In the genomic region with DNA sequence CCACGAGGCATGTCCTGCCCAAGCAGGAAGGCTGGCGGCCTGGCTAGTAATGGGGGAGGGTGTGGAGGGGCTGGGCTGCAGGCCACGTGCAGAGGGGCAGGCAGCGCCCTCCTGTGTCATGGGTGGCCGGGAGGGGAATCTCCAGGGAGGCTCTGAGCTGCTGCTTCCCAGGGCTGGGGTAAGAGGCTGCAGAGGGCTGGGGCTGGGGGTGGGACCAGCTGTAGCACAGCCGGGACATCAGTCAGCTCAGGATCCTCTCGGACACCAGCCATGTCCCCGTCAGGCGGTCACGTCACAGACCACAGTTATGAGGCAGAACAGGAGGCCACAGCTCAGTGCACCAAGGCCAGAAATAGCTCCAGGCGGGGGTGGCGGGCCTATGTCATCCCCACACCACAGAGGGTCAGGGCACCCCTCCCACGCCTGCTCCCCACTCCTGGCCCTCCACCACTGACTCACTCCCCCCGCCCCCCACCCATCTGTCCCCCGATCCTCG, we compare ENCODE assay signal across 1 cellular context.
A peak's percentile ranks its signal among the peaks of the same experiment; 100 is the strongest.
TF ChIP-seq lines count a peak whose summit lies in the region.

No MANE protein-coding gene starts in this region.

TF ChIP-seq in GM12878, 131 proteins besides CTCF, POLR2A, EP300 and RAD21 (continued from another document and continues in another):
- TF ChIP-seq, protein P1, sequence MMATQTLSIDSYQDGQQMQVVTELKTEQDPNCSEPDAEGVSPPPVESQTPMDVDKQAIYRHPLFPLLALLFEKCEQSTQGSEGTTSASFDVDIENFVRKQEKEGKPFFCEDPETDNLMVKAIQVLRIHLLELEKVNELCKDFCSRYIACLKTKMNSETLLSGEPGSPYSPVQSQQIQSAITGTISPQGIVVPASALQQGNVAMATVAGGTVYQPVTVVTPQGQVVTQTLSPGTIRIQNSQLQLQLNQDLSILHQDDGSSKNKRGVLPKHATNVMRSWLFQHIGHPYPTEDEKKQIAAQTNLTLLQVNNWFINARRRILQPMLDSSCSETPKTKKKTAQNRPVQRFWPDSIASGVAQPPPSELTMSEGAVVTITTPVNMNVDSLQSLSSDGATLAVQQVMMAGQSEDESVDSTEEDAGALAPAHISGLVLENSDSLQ (IDR thresholded peaks at IDR 0.05), result no peak; the same call in 1 of the 2 replicates
- TF ChIP-seq, protein P2, sequence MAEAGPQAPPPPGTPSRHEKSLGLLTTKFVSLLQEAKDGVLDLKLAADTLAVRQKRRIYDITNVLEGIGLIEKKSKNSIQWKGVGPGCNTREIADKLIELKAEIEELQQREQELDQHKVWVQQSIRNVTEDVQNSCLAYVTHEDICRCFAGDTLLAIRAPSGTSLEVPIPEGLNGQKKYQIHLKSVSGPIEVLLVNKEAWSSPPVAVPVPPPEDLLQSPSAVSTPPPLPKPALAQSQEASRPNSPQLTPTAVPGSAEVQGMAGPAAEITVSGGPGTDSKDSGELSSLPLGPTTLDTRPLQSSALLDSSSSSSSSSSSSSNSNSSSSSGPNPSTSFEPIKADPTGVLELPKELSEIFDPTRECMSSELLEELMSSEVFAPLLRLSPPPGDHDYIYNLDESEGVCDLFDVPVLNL (IDR thresholded peaks at IDR 0.05; ENCODE audit: low read depth, low read length), result no peak
- no peak for TF ChIP-seq SMAD1 (IDR thresholded peaks at IDR 0.05; ENCODE audit: low read depth, partially characterized antibody)
- peak; percentile 33; the same call in 1 of the 2 replicates for TF ChIP-seq MTA3 (IDR thresholded peaks at IDR 0.05; ENCODE audit: borderline replicate concordance, low read length)
- TF ChIP-seq, protein P3, sequence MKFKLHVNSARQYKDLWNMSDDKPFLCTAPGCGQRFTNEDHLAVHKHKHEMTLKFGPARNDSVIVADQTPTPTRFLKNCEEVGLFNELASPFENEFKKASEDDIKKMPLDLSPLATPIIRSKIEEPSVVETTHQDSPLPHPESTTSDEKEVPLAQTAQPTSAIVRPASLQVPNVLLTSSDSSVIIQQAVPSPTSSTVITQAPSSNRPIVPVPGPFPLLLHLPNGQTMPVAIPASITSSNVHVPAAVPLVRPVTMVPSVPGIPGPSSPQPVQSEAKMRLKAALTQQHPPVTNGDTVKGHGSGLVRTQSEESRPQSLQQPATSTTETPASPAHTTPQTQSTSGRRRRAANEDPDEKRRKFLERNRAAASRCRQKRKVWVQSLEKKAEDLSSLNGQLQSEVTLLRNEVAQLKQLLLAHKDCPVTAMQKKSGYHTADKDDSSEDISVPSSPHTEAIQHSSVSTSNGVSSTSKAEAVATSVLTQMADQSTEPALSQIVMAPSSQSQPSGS (IDR thresholded peaks at IDR 0.05; ENCODE audit: low read length), result no peak
- TF ChIP-seq SMC3 (IDR thresholded peaks at IDR 0.05; ENCODE audit: borderline replicate concordance, low read length), result no peak
- no peak for TF ChIP-seq ZNF274 (IDR thresholded peaks at IDR 0.05; ENCODE audit: insufficient read depth, insufficient read length)
- peak; percentile 98 for TF ChIP-seq MEF2A (IDR thresholded peaks at IDR 0.05; ENCODE audit: insufficient read depth, low read depth, low read length)
- peak; percentile 47; the same call in 1 of the 2 replicates for TF ChIP-seq JUNB (IDR thresholded peaks at IDR 0.05)
- TF ChIP-seq, protein P4, sequence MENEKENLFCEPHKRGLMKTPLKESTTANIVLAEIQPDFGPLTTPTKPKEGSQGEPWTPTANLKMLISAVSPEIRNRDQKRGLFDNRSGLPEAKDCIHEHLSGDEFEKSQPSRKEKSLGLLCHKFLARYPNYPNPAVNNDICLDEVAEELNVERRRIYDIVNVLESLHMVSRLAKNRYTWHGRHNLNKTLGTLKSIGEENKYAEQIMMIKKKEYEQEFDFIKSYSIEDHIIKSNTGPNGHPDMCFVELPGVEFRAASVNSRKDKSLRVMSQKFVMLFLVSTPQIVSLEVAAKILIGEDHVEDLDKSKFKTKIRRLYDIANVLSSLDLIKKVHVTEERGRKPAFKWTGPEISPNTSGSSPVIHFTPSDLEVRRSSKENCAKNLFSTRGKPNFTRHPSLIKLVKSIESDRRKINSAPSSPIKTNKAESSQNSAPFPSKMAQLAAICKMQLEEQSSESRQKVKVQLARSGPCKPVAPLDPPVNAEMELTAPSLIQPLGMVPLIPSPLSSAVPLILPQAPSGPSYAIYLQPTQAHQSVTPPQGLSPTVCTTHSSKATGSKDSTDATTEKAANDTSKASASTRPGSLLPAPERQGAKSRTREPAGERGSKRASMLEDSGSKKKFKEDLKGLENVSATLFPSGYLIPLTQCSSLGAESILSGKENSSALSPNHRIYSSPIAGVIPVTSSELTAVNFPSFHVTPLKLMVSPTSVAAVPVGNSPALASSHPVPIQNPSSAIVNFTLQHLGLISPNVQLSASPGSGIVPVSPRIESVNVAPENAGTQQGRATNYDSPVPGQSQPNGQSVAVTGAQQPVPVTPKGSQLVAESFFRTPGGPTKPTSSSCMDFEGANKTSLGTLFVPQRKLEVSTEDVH (IDR thresholded peaks at IDR 0.05; ENCODE audit: low read depth, partially characterized antibody), result no peak
- TF ChIP-seq MXI1 (IDR thresholded peaks at IDR 0.05; ENCODE audit: low read depth, low read length), result no peak
- TF ChIP-seq HCFC1 (IDR thresholded peaks at IDR 0.05; ENCODE audit: low read length), result no peak
- no peak for TF ChIP-seq YBX1 (IDR thresholded peaks at IDR 0.05)
- TF ChIP-seq SUZ12 (IDR thresholded peaks at IDR 0.05; ENCODE audit: unreplicated experiment), result no peak
- TF ChIP-seq TBL1XR1 (IDR thresholded peaks at IDR 0.05; ENCODE audit: low read depth, low read length), result no peak
- TF ChIP-seq SIX5 (IDR thresholded peaks at IDR 0.05; ENCODE audit: low read depth, low read length, severe bottlenecking), result no peak
- TF ChIP-seq SP1 (IDR thresholded peaks at IDR 0.05; ENCODE audit: low read depth, low read length), result peak; percentile 73
- TF ChIP-seq TCF3 (IDR thresholded peaks at IDR 0.05; ENCODE audit: borderline replicate concordance, insufficient read depth, low read depth, low read length), result 0 out of 2 replicates have a peak, but pooled peaks have one; percentile 33
- TF ChIP-seq STAT1 (conservative IDR thresholded peaks at IDR 0.05), result no peak
- peak; percentile 91 for TF ChIP-seq CREM (IDR thresholded peaks at IDR 0.05; ENCODE audit: low read depth)
- TF ChIP-seq LARP7 (IDR thresholded peaks at IDR 0.05), result no peak
- TF ChIP-seq ASH2L (IDR thresholded peaks at IDR 0.05; ENCODE audit: borderline replicate concordance, low read depth), result no peak
- TF ChIP-seq SMAD5 (IDR thresholded peaks at IDR 0.05; ENCODE audit: low read depth), result no peak
- TF ChIP-seq MYC (IDR thresholded peaks at IDR 0.05; ENCODE audit: insufficient read depth, insufficient read length, insufficient replicate concordance, low read length, severe bottlenecking), result no peak
- TF ChIP-seq, protein P5, sequence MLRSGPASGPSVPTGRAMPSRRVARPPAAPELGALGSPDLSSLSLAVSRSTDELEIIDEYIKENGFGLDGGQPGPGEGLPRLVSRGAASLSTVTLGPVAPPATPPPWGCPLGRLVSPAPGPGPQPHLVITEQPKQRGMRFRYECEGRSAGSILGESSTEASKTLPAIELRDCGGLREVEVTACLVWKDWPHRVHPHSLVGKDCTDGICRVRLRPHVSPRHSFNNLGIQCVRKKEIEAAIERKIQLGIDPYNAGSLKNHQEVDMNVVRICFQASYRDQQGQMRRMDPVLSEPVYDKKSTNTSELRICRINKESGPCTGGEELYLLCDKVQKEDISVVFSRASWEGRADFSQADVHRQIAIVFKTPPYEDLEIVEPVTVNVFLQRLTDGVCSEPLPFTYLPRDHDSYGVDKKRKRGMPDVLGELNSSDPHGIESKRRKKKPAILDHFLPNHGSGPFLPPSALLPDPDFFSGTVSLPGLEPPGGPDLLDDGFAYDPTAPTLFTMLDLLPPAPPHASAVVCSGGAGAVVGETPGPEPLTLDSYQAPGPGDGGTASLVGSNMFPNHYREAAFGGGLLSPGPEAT (IDR thresholded peaks at IDR 0.05; ENCODE audit: low read depth), result no peak
- TF ChIP-seq HDGF (IDR thresholded peaks at IDR 0.05), result peak; percentile 54; the same call in 1 of the 2 replicates
- no peak for TF ChIP-seq NFYA (IDR thresholded peaks at IDR 0.05; ENCODE audit: borderline replicate concordance, low read depth, low read length)
- TF ChIP-seq, protein P6, sequence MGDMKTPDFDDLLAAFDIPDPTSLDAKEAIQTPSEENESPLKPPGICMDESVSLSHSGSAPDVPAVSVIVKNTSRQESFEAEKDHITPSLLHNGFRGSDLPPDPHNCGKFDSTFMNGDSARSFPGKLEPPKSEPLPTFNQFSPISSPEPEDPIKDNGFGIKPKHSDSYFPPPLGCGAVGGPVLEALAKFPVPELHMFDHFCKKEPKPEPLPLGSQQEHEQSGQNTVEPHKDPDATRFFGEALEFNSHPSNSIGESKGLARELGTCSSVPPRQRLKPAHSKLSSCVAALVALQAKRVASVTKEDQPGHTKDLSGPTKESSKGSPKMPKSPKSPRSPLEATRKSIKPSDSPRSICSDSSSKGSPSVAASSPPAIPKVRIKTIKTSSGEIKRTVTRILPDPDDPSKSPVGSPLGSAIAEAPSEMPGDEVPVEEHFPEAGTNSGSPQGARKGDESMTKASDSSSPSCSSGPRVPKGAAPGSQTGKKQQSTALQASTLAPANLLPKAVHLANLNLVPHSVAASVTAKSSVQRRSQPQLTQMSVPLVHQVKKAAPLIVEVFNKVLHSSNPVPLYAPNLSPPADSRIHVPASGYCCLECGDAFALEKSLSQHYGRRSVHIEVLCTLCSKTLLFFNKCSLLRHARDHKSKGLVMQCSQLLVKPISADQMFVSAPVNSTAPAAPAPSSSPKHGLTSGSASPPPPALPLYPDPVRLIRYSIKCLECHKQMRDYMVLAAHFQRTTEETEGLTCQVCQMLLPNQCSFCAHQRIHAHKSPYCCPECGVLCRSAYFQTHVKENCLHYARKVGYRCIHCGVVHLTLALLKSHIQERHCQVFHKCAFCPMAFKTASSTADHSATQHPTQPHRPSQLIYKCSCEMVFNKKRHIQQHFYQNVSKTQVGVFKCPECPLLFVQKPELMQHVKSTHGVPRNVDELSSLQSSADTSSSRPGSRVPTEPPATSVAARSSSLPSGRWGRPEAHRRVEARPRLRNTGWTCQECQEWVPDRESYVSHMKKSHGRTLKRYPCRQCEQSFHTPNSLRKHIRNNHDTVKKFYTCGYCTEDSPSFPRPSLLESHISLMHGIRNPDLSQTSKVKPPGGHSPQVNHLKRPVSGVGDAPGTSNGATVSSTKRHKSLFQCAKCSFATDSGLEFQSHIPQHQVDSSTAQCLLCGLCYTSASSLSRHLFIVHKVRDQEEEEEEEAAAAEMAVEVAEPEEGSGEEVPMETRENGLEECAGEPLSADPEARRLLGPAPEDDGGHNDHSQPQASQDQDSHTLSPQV (IDR thresholded peaks at IDR 0.05), result no peak
- TF ChIP-seq ATF7 (IDR thresholded peaks at IDR 0.05; ENCODE audit: low read depth), result peak; percentile 86
- TF ChIP-seq, protein P7, sequence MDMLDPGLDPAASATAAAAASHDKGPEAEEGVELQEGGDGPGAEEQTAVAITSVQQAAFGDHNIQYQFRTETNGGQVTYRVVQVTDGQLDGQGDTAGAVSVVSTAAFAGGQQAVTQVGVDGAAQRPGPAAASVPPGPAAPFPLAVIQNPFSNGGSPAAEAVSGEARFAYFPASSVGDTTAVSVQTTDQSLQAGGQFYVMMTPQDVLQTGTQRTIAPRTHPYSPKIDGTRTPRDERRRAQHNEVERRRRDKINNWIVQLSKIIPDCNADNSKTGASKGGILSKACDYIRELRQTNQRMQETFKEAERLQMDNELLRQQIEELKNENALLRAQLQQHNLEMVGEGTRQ (IDR thresholded peaks at IDR 0.05; ENCODE audit: borderline replicate concordance, low read depth, low read length), result no peak
- TF ChIP-seq, protein P8, sequence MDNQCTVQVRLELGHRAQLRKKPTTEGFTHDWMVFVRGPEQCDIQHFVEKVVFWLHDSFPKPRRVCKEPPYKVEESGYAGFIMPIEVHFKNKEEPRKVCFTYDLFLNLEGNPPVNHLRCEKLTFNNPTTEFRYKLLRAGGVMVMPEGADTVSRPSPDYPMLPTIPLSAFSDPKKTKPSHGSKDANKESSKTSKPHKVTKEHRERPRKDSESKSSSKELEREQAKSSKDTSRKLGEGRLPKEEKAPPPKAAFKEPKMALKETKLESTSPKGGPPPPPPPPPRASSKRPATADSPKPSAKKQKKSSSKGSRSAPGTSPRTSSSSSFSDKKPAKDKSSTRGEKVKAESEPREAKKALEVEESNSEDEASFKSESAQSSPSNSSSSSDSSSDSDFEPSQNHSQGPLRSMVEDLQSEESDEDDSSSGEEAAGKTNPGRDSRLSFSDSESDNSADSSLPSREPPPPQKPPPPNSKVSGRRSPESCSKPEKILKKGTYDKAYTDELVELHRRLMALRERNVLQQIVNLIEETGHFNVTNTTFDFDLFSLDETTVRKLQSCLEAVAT (IDR thresholded peaks at IDR 0.05), result no peak
- TF ChIP-seq HDAC2 (IDR thresholded peaks at IDR 0.05), result no peak
- no peak for TF ChIP-seq CHD1 (IDR thresholded peaks at IDR 0.05; ENCODE audit: low read depth, low read length)
- TF ChIP-seq, protein P9, sequence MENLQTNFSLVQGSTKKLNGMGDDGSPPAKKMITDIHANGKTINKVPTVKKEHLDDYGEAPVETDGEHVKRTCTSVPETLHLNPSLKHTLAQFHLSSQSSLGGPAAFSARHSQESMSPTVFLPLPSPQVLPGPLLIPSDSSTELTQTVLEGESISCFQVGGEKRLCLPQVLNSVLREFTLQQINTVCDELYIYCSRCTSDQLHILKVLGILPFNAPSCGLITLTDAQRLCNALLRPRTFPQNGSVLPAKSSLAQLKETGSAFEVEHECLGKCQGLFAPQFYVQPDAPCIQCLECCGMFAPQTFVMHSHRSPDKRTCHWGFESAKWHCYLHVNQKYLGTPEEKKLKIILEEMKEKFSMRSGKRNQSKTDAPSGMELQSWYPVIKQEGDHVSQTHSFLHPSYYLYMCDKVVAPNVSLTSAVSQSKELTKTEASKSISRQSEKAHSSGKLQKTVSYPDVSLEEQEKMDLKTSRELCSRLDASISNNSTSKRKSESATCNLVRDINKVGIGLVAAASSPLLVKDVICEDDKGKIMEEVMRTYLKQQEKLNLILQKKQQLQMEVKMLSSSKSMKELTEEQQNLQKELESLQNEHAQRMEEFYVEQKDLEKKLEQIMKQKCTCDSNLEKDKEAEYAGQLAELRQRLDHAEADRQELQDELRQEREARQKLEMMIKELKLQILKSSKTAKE (IDR thresholded peaks at IDR 0.05; ENCODE audit: low read depth, poor library complexity, severe bottlenecking), result no peak
- no peak for TF ChIP-seq POLR2AphosphoS2 (IDR thresholded peaks at IDR 0.05; ENCODE audit: low read depth, low read length)
- no peak for TF ChIP-seq STAT3 (IDR thresholded peaks at IDR 0.05; ENCODE audit: low read depth, low read length)
- TF ChIP-seq, protein P10, sequence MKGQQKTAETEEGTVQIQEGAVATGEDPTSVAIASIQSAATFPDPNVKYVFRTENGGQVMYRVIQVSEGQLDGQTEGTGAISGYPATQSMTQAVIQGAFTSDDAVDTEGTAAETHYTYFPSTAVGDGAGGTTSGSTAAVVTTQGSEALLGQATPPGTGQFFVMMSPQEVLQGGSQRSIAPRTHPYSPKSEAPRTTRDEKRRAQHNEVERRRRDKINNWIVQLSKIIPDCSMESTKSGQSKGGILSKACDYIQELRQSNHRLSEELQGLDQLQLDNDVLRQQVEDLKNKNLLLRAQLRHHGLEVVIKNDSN (IDR thresholded peaks at IDR 0.05; ENCODE audit: borderline replicate concordance, extremely low read length, insufficient read depth, low read depth, low read length), result peak; percentile 27
